Comparison of ENCODE assay signal across 8 cellular contexts in the genomic region with DNA sequence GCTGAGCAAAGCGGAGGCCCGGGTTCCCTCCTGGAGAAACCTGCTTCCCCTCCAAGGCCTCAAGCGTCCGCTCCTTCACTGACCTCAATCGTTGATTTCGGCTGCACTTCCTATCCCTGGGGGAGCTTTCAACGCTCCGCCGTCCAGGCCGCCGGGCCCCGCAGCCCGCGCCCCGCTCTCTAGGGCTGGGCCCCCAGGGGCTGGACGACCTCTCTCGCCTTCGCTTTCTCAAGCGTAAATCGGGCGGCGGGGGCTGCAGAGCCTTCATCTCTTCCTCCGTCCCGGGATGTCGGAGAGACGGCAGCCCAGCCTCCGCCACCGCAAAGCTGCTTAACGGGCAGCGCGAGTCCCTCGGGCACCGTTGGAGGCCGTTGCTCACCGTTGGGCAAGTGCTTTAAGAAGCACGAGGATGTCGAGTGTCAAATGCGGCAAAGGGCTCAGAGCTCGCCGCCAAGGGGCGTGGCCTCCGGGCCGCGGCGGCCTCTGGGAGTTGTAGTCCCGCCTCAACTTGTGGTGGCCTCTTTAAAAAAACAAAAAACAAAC. TPM values are rescaled to one million over a fixed set of nuclear protein-coding genes. Genes with fewer than 3 reads are reported as not detected.
DNase-seq lines count a peak whose midpoint lies in the region; ATAC-seq and TF ChIP-seq lines count a peak whose summit lies in the region.

No MANE protein-coding gene starts in this region.

- H2AFZ ChIP-seq in neural cell (ENCODE audit: low read depth, low read length), result peak overlapping the region; percentile 42

- H3K9ac ChIP-seq in neural cell (ENCODE audit: low read length), result peak overlapping the region; percentile 50

- TF ChIP-seq RAD21 in neural cell (conservative IDR thresholded peaks at IDR 0.05), result no peak

- in situ Hi-C loops in HAP-1 (cut with MboI; ENCODE audit: low sequenced_read_pairs), result no loop called here

- H3K9me2 ChIP-seq in neural cell (ENCODE audit: insufficient read depth, low read length), result no peaks in the 10 kb centered on the region

- peak overlapping the region; percentile 56 for H3K27ac Mint-ChIP-seq in activated T-helper 1 cell treated with anti-CD3 and anti-CD28 coated beads, Interleukin-12 subunit alpha, Interleukin-12 subunit beta, Interleukin-2, Interleukin-4 antibody, amounts not matched to agents 30 ng/mL and 10 ng/mL and 1 ng/mL, durations not matched to agents 14 hours and 24 hours and 36 hours
- H3K27ac Mint-ChIP-seq in stimulated activated memory B cell treated with anti-CD40 and anti-IgM and Interleukin-4, amounts not matched to agents 10 μg/mL and 1 μg/mL and 100 μg/mL, for 72 hours, result peak overlapping the region; percentile 15

- H3K36me3 ChIP-seq in neural cell (ENCODE audit: insufficient read depth, low read length), result no peaks in the 10 kb centered on the region
- no peaks in the 10 kb centered on the region for H3K36me3 ChIP-seq in HAP-1 (replicated peaks)

- peaks cover 4% of the 10 kb centered on the region; the same call in 1 of the 2 replicates for H3K4me1 ChIP-seq in HAP-1

- no peak for TF ChIP-seq CTCF in fibroblast of the aortic adventitia (IDR thresholded peaks at IDR 0.05; ENCODE audit: insufficient read depth, low read length)
- no peak for TF ChIP-seq CTCF in neural cell (IDR thresholded peaks at IDR 0.05; ENCODE audit: poor library complexity, severe bottlenecking)

- H3K4me3 Mint-ChIP-seq in activated T-helper 1 cell treated with anti-CD3 and anti-CD28 coated beads, Interleukin-12 subunit alpha, Interleukin-12 subunit beta, Interleukin-2, Interleukin-4 antibody, amounts not matched to agents 30 ng/mL and 10 ng/mL and 1 ng/mL, durations not matched to agents 14 hours and 24 hours and 36 hours, result peak overlapping the region; percentile 85
- peak overlapping the region; percentile 82 for H3K4me3 Mint-ChIP-seq in stimulated activated memory B cell treated with anti-CD40 and anti-IgM and Interleukin-4, amounts not matched to agents 10 μg/mL and 1 μg/mL and 100 μg/mL, for 72 hours

- peaks cover 3% of the 10 kb centered on the region for H3K9me3 Mint-ChIP-seq in activated T-helper 1 cell treated with anti-CD3 and anti-CD28 coated beads, Interleukin-12 subunit alpha, Interleukin-12 subunit beta, Interleukin-2, Interleukin-4 antibody, amounts not matched to agents 30 ng/mL and 10 ng/mL and 1 ng/mL, durations not matched to agents 14 hours and 24 hours and 36 hours
- no peaks in the 10 kb centered on the region for H3K9me3 Mint-ChIP-seq in stimulated activated memory B cell treated with anti-CD40 and anti-IgM and Interleukin-4, amounts not matched to agents 10 μg/mL and 1 μg/mL and 100 μg/mL, for 72 hours

- H3K27me3 Mint-ChIP-seq in activated T-helper 1 cell treated with anti-CD3 and anti-CD28 coated beads, Interleukin-12 subunit alpha, Interleukin-12 subunit beta, Interleukin-2, Interleukin-4 antibody, amounts not matched to agents 30 ng/mL and 10 ng/mL and 1 ng/mL, durations not matched to agents 14 hours and 24 hours and 36 hours (ENCODE audit: insufficient read depth), result peaks cover 52% of the 10 kb centered on the region
- peaks cover 27% of the 10 kb centered on the region for H3K27me3 Mint-ChIP-seq in stimulated activated memory B cell treated with anti-CD40 and anti-IgM and Interleukin-4, amounts not matched to agents 10 μg/mL and 1 μg/mL and 100 μg/mL, for 72 hours

- intact Hi-C loops in activated T-helper 1 cell treated with anti-CD3 and anti-CD28 coated beads, Interleukin-12 subunit alpha, Interleukin-12 subunit beta, Interleukin-2, Interleukin-4 antibody, amounts not matched to agents 30 ng/mL and 10 ng/mL and 1 ng/mL, durations not matched to agents 14 hours and 24 hours and 36 hours (cut with micrococcal nuclease), result loop anchor here (1.0 to 5.0 kb wide), 3 partner anchors 9 to 196 kb away; partner anchors contain the start of genes ASB1, HES6 and ILKAP

- no peaks in the 10 kb centered on the region for H3K9me3 ChIP-seq in neural cell (ENCODE audit: low read length)
- H3K9me3 ChIP-seq in HAP-1, result no peaks in the 10 kb centered on the region; the same call in 1 of the 2 replicates

- DNase-seq in Kasumi-1 (lab: John Stamatoyannopoulos, UW) (peak; percentile 39 to 45), fibroblast of the aortic adventitia (ENCODE audit: low read depth) (peak; percentile 40), HAP-1 (ENCODE audit: low spot score in 2 of 2) (no peak)
- peak; percentile 77 for DNase-seq in activated T-helper 1 cell treated with anti-CD3 and anti-CD28 coated beads, Interleukin-12 subunit alpha, Interleukin-12 subunit beta, Interleukin-2, Interleukin-4 antibody, amounts not matched to agents 30 ng/mL and 10 ng/mL and 1 ng/mL, durations not matched to agents 14 hours and 24 hours and 36 hours (ENCODE audit: low spot score)

- H3F3A ChIP-seq in neural cell (ENCODE audit: insufficient read depth, low read length, poor library complexity, severe bottlenecking), result no peaks in the 10 kb centered on the region

- no peaks in the 10 kb centered on the region for H4K20me1 ChIP-seq in neural cell (ENCODE audit: insufficient read depth)

- H3K27me3 ChIP-seq in neural cell (ENCODE audit: insufficient read depth, low read depth, low read length) (peaks cover 6% of the 10 kb centered on the region), HAP-1 (ENCODE audit: low read depth) (peaks cover 3% of the 10 kb centered on the region; the same call in 1 of the 2 replicates)

- H3K4me3 ChIP-seq in fibroblast of the aortic adventitia (ENCODE audit: low read depth, low read length) (peak overlapping the region; percentile 48), neural cell (ENCODE audit: low read length) (peak overlapping the region; percentile 68), HAP-1 (no peak overlapping the region)

- ATAC-seq in GM19043 (IDR thresholded peaks at IDR 0.05; ENCODE audit: low read depth, unreplicated experiment) (peak; percentile 52), SK-N-SH treated with all-trans-retinoic acid at 6 μM for 48 hours (no peak)
- ATAC-seq in stimulated activated memory B cell treated with anti-CD40 and anti-IgM and Interleukin-4, amounts not matched to agents 10 μg/mL and 1 μg/mL and 100 μg/mL, for 72 hours, result peak; percentile 88

- H3K4me1 Mint-ChIP-seq in activated T-helper 1 cell treated with anti-CD3 and anti-CD28 coated beads, Interleukin-12 subunit alpha, Interleukin-12 subunit beta, Interleukin-2, Interleukin-4 antibody, amounts not matched to agents 30 ng/mL and 10 ng/mL and 1 ng/mL, durations not matched to agents 14 hours and 24 hours and 36 hours (ENCODE audit: low read depth), result peaks cover 20% of the 10 kb centered on the region
- H3K4me1 Mint-ChIP-seq in stimulated activated memory B cell treated with anti-CD40 and anti-IgM and Interleukin-4, amounts not matched to agents 10 μg/mL and 1 μg/mL and 100 μg/mL, for 72 hours, result peaks cover 18% of the 10 kb centered on the region

- H3K27ac ChIP-seq in neural cell (ENCODE audit: low read length), result no peak overlapping the region

- no peak overlapping the region for H3K4me2 ChIP-seq in neural cell (ENCODE audit: low read length)

- no peaks in the 10 kb centered on the region for H3K79me2 ChIP-seq in neural cell (replicated peaks; ENCODE audit: insufficient read depth, low read length)

- peaks cover 2% of the 10 kb centered on the region for H3K36me3 Mint-ChIP-seq in activated T-helper 1 cell treated with anti-CD3 and anti-CD28 coated beads, Interleukin-12 subunit alpha, Interleukin-12 subunit beta, Interleukin-2, Interleukin-4 antibody, amounts not matched to agents 30 ng/mL and 10 ng/mL and 1 ng/mL, durations not matched to agents 14 hours and 24 hours and 36 hours (ENCODE audit: low read depth)
- H3K36me3 Mint-ChIP-seq in stimulated activated memory B cell treated with anti-CD40 and anti-IgM and Interleukin-4, amounts not matched to agents 10 μg/mL and 1 μg/mL and 100 μg/mL, for 72 hours, result peaks cover 22% of the 10 kb centered on the region

- TF ChIP-seq EP300 in neural cell (conservative IDR thresholded peaks at IDR 0.05; ENCODE audit: poor library complexity, severe bottlenecking), result no peak

TF ChIP-seq in neural cell, 6 proteins besides CTCF, POLR2A, EP300 and RAD21 (continues in another document):
- no peak for TF ChIP-seq POLR2AphosphoS5 (IDR thresholded peaks at IDR 0.05)
- peak; percentile 62 for TF ChIP-seq MXI1 (conservative IDR thresholded peaks at IDR 0.05; ENCODE audit: poor library complexity, severe bottlenecking)

TF ChIP-seq in SK-N-SH treated with all-trans-retinoic acid at 6 μM for 48 hours, 23 proteins besides CTCF, POLR2A, EP300 and RAD21:
- TF ChIP-seq ARNTL (CRISPR knock-in tag; IDR thresholded peaks at IDR 0.05; ENCODE audit: borderline replicate concordance, low read depth), result no peak
- TF ChIP-seq ZC3H10 (CRISPR knock-in tag; IDR thresholded peaks at IDR 0.05), result no peak
- no peak for TF ChIP-seq OSR1 (CRISPR knock-in tag; IDR thresholded peaks at IDR 0.05)
- TF ChIP-seq ZNF565 (CRISPR knock-in tag; conservative IDR thresholded peaks at IDR 0.05; ENCODE audit: low read depth), result no peak
- no peak for TF ChIP-seq CSDC2 (CRISPR knock-in tag; IDR thresholded peaks at IDR 0.05)
- no peak for TF ChIP-seq ZFP3 (CRISPR knock-in tag; IDR thresholded peaks at IDR 0.05)
- TF ChIP-seq BACH2 (CRISPR knock-in tag; IDR thresholded peaks at IDR 0.05; ENCODE audit: borderline replicate concordance), result no peak

RNA-seq across cellular contexts. Expression of gene HES6, which starts 8.5 kb away (rescaled TPM):
- total RNA-seq in activated T-helper 1 cell treated with anti-CD3 and anti-CD28 coated beads, Interleukin-12 subunit alpha, Interleukin-12 subunit beta, Interleukin-2, Interleukin-4 antibody, amounts not matched to agents 30 ng/mL and 10 ng/mL and 1 ng/mL, durations not matched to agents 14 hours and 24 hours and 36 hours, result 10.3 and 11.2 TPM in 2 replicates
- total RNA-seq in fibroblast of the aortic adventitia (ENCODE audit: low replicate concordance), result 1.6 and 6.6 TPM in 2 replicates
- 236 and 237 TPM in 2 replicates for polyA plus RNA-seq in neural cell
- polyA minus RNA-seq in neural cell, result 38.5 and 55.3 TPM in 2 replicates

RNA-seq across cellular contexts. Expression of gene ILKAP, which starts 27.8 kb away (rescaled TPM):
- 77.3 and 79.9 TPM in 2 replicates for total RNA-seq in activated T-helper 1 cell treated with anti-CD3 and anti-CD28 coated beads, Interleukin-12 subunit alpha, Interleukin-12 subunit beta, Interleukin-2, Interleukin-4 antibody, amounts not matched to agents 30 ng/mL and 10 ng/mL and 1 ng/mL, durations not matched to agents 14 hours and 24 hours and 36 hours
- total RNA-seq in fibroblast of the aortic adventitia (ENCODE audit: low replicate concordance), result 18.6 and 19.0 TPM in 2 replicates
- 78.5 and 82.6 TPM in 2 replicates for polyA plus RNA-seq in neural cell
- polyA minus RNA-seq in neural cell, result 35.8 and 38.2 TPM in 2 replicates

RNA-seq across cellular contexts. Expression of gene PER2, which starts 57.1 kb away (rescaled TPM):
- 19.0 and 21.2 TPM in 2 replicates for total RNA-seq in activated T-helper 1 cell treated with anti-CD3 and anti-CD28 coated beads, Interleukin-12 subunit alpha, Interleukin-12 subunit beta, Interleukin-2, Interleukin-4 antibody, amounts not matched to agents 30 ng/mL and 10 ng/mL and 1 ng/mL, durations not matched to agents 14 hours and 24 hours and 36 hours
- total RNA-seq in fibroblast of the aortic adventitia (ENCODE audit: low replicate concordance), result 1.9 and 10.8 TPM in 2 replicates
- 2.6 and 3.2 TPM in 2 replicates for polyA plus RNA-seq in neural cell
- polyA minus RNA-seq in neural cell, result 10.2 and 11.9 TPM in 2 replicates

Comparison
In these comparisons a context has a peak if more than half of its experiments do, and no peak if none do; other contexts are left out.
1. DNase-seq: peak in Kasumi-1 (2 of 2), activated T-helper 1 cell treated with anti-CD3 and anti-CD28 coated beads, Interleukin-12 subunit alpha, Interleukin-12 subunit beta, Interleukin-2, Interleukin-4 antibody, amounts not matched to agents 30 ng/mL and 10 ng/mL and 1 ng/mL, durations not matched to agents 14 hours and 24 hours and 36 hours (single experiment) and fibroblast of the aortic adventitia (single experiment); none in HAP-1 (0 of 2).